8 cellular contexts compared by ENCODE assay signal in the genomic region with DNA sequence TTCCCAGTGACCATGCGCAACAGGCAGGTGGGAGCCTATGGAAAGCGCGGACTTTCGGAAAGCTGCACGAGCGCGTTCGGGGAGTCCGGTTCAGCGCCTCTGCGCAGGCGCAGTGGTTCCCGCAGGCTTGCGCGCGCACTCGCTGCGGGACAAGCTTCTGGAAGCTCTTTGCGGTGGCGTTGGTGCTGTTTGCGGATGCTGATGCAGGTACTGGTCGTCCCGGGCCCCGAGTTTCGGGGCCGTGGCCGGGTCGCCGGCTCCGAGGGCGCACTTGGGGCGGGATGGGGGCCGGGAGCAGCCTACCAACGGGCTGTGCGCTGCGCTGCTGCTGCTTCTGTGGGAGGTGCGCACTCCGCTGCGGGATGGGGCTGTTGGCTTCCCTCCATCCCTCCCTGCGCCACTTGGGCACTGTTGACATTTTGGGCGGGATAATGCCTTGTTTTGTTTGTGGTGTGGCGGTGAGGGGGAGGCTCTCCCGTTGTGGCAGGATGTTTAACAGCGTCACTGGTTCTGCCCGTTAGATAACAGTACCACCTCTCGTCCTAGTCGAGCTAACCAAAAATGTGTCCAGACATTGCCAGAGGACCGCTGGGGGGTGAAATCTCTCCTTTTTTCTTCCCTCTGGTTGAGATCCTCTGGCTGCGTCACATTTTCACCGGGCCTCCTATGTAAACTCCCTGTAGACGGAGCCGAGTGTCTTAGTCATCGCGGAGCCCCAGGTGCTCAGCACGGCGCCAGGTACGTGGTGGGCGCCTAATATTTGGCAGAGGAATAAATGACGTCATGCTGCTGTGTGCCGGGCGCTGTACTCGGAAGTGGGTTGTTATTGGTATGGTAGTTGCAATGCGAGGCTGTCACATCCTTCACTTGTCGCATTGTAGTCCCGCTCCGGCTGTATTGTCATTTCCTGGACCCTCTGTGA. TPM values are rescaled to one million over a fixed set of nuclear protein-coding genes. Genes with fewer than 3 reads are reported as not detected.
DNase-seq lines count a peak whose midpoint lies in the region; ATAC-seq and TF ChIP-seq lines count a peak whose summit lies in the region.

Gene ZNF483, plus strand, starts transcription at position 124 of the 922 bp plus-strand sequence. CDS start 2,217 bp downstream, outside the sequence.

- DNase-seq in DMS 273 (lab: John Stamatoyannopoulos, UW; ENCODE audit: unreplicated experiment), result peak; percentile 96
- peak; percentile 83 for DNase-seq in PC-3
- peak; percentile 48 for DNase-seq in activated T-helper 9 cell treated with anti-CD3 and anti-CD28 coated beads, Interleukin-2, amount 50 U/mL, for 16 hours (ENCODE audit: low read depth)
- DNase-seq in fibroblast of lung (ENCODE audit: low read depth in 2 of 2), result peak; percentile 67 to 77
- DNase-seq in stimulated activated CD8-positive, alpha-beta memory T cell treated with anti-CD3 and anti-CD28 coated beads, Interleukin-4, amount 100 ng/mL, for 1 hour (ENCODE audit: low read depth in 2 of 2, low spot score in 1 of 2), result peak; percentile 28 to 49

- H3K4me3 ChIP-seq in PC-3 (ENCODE audit: low read length), result peak within 1 kb of the TSS; percentile 74
- peak within 1 kb of the TSS; percentile 72 to 83 (median 82) for H3K4me3 ChIP-seq in fibroblast of lung (replicated peaks in 1 of 4; ENCODE audit: control extremely low read depth in 1 of 4, insufficient read depth in 1 of 4, low read depth in 3 of 4, low read length in 4 of 4)
- peak within 1 kb of the TSS; percentile 88 to 93 for H3K4me3 ChIP-seq in muscle layer of duodenum (ENCODE audit: low read depth in 1 of 2, low read length in 2 of 2)

- H3K27me3 ChIP-seq in PC-3 (ENCODE audit: low read length) (no peaks in the 10 kb centered on the region), fibroblast of lung (ENCODE audit: control insufficient read depth, insufficient read depth, low read length) (no peaks in the 10 kb centered on the region), muscle layer of duodenum (ENCODE audit: low read depth, low read length) (no peaks in the 10 kb centered on the region)

- H3K9me3 ChIP-seq in PC-3 (ENCODE audit: low read length) (no peaks in the 10 kb centered on the region), fibroblast of lung (ENCODE audit: control insufficient read depth, insufficient read depth, low read depth, low read length) (no peaks in the 10 kb centered on the region), muscle layer of duodenum (ENCODE audit: control insufficient read depth in 1 of 2, low read length in 2 of 2) (no peaks in the 10 kb centered on the region)

- TF ChIP-seq CTCF in PC-3 (conservative IDR thresholded peaks at IDR 0.05; ENCODE audit: low read depth, low read length) (no peak), fibroblast of lung (conservative IDR thresholded peaks at IDR 0.05 in 1 of 2, IDR thresholded peaks at IDR 0.05 in 1 of 2; ENCODE audit: low read depth in 1 of 2, low read length in 2 of 2) (no peak)

- H3K9me2 ChIP-seq in PC-3 (replicated peaks; ENCODE audit: low read length), result no peaks in the 10 kb centered on the region

- H3K9ac ChIP-seq in PC-3 (ENCODE audit: low read length), result peak within 1 kb of the TSS; percentile 66
- H3K9ac ChIP-seq in fibroblast of lung (ENCODE audit: insufficient read depth, low read length), result peak within 1 kb of the TSS; percentile 57

- H3K36me3 ChIP-seq in PC-3 (ENCODE audit: low read depth, low read length) (peaks cover 16% of the 10 kb centered on the region), fibroblast of lung (ENCODE audit: control insufficient read depth, insufficient read depth, low read length) (no peaks in the 10 kb centered on the region), muscle layer of duodenum (ENCODE audit: control insufficient read depth in 1 of 2, insufficient read depth in 2 of 2, low read length in 2 of 2) (peaks cover 0 to 26% of the 10 kb centered on the region in 2 donors)

- TSS peak; percentile 59 for BruUV-seq in PC-3 (replicated peaks; lab: Mats Ljungman, UMichigan)

- peak within 1 kb of the TSS; percentile 95 for H3K4me2 ChIP-seq in PC-3 (ENCODE audit: low read length)
- H3K4me2 ChIP-seq in fibroblast of lung (ENCODE audit: extremely low read depth, insufficient read depth, low read length), result peak within 1 kb of the TSS; percentile 99

- intact Hi-C loops in PC-3 (cut with micrococcal nuclease), result loop anchor here (2.0 kb wide), 1 partner anchor 41 kb away; the partner anchor contains the start of gene ECPAS

- CTCF ChIA-PET in PC-3 (lab: Charles Lee), result no interaction called here

- H3K27ac ChIP-seq in PC-3 (ENCODE audit: low read length) (peak within 1 kb of the TSS; percentile 20), fibroblast of lung (ENCODE audit: insufficient read depth, low read length) (no peak within 1 kb of the TSS), muscle layer of duodenum (ENCODE audit: low read length) (peak within 1 kb of the TSS; percentile 27)

- no peaks in the 10 kb centered on the region for H3F3A ChIP-seq in PC-3 (ENCODE audit: low read length, unreplicated experiment)

- H3K79me2 ChIP-seq in PC-3 (ENCODE audit: low read length) (peaks cover 13% of the 10 kb centered on the region), fibroblast of lung (ENCODE audit: control insufficient read depth, insufficient read depth, low read length) (no peaks in the 10 kb centered on the region)

- peak within 1 kb of the TSS; percentile 91 for H2AFZ ChIP-seq in PC-3 (ENCODE audit: low read length)
- H2AFZ ChIP-seq in fibroblast of lung (ENCODE audit: low read length), result peak within 1 kb of the TSS; percentile 95

- peaks cover 7% of the 10 kb centered on the region; the same call in 1 of the 2 replicates for H3K4me1 ChIP-seq in PC-3 (ENCODE audit: insufficient read depth, low read length)
- H3K4me1 ChIP-seq in fibroblast of lung (ENCODE audit: control insufficient read depth, extremely low read depth, insufficient read depth, low read length), result peaks cover 5% of the 10 kb centered on the region
- peaks cover 0 to 5% of the 10 kb centered on the region in 2 donors for H3K4me1 ChIP-seq in muscle layer of duodenum (ENCODE audit: control insufficient read depth in 1 of 2, insufficient read depth in 2 of 2, low read length in 2 of 2)

- POLR2A ChIA-PET in PC-3 (lab: Charles Lee; ENCODE audit: unreplicated experiment), result no interaction called here

- H4K20me1 ChIP-seq in PC-3 (ENCODE audit: low read length) (no peaks in the 10 kb centered on the region), fibroblast of lung (ENCODE audit: control insufficient read depth, extremely low read depth, insufficient read depth, low read length) (no peaks in the 10 kb centered on the region)

- ATAC-seq in HG03280 (IDR thresholded peaks at IDR 0.05; ENCODE audit: unreplicated experiment) (peak; percentile 58), PC-3 (peak; percentile 86), GM21737 (IDR thresholded peaks at IDR 0.05; ENCODE audit: unreplicated experiment) (no peak)

RNA-seq across cellular contexts. Expression of gene ZNF483, which starts in this region (rescaled TPM):
- total RNA-seq in PC-3 (2014; rRNA removed) (3.0 and 3.9 TPM in 2 replicates), fibroblast of lung (1.5 and 4.3 TPM in 2 replicates)
- 0.53 and 0.70 TPM in 2 replicates for polyA plus RNA-seq in fibroblast of lung
- polyA plus RNA-seq in fibroblast of lung (2012), result 0.35 and 0.43 TPM in 2 replicates
- 2.4 TPM in 1 of 2 replicates, not detected in the other for polyA minus RNA-seq in fibroblast of lung (ENCODE audit: low replicate concordance)

Comparison
In these comparisons a context has a peak if more than half of its experiments do, and no peak if none do; other contexts are left out.
1. DNase-seq: peak in every context shown above with its lines; median percentile 96 in DMS 273; 83 in PC-3; 72 in fibroblast of lung; 48 in activated T-helper 9 cell treated with anti-CD3 and anti-CD28 coated beads, Interleukin-2, amount 50 U/mL, for 16 hours; 38 in stimulated activated CD8-positive, alpha-beta memory T cell treated with anti-CD3 and anti-CD28 coated beads, Interleukin-4, amount 100 ng/mL, for 1 hour.